8 cellular contexts compared by ENCODE assay signal in the genomic region with DNA sequence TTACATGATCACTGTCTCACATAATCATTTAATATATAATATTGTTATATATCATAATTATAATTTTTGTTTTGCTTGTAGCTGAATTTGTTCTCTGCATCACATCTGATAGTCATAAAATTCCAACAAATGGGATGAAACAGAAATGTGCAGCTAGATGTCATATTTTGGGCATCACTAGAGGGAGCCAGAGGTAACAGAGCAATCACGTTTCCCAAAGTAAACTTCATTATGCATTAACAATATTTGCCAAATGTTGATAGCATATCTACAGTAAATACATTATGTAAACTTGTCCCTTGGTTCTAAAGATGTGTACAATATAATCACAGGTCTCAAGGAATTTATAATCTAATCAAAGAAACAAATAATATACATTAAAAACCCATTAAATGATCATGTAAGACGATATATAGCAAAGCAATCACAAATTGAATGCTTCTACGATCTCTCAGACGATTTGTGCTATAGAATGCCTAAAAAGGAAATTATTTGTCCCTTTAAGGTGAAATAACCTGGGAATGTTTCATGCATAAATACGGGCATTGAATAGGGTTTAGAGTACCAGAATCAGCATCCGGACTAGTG.
DNase-seq lines count a peak whose midpoint lies in the region; ATAC-seq and TF ChIP-seq lines count a peak whose summit lies in the region.

No MANE protein-coding gene starts in this region.

- no peaks in the 10 kb centered on the region for H3K36me3 ChIP-seq in esophagus muscularis mucosa

- H3K27me3 ChIP-seq in esophagus muscularis mucosa: no peaks in the 10 kb centered on the region

- no peak for TF ChIP-seq EP300 in esophagus muscularis mucosa (IDR thresholded peaks at IDR 0.05)

- H3K9me3 ChIP-seq in esophagus muscularis mucosa: no peaks in the 10 kb centered on the region

- H3K4me1 ChIP-seq in esophagus muscularis mucosa: peaks cover 0 to 47% (median 35%) of the 10 kb centered on the region in 4 donors

- peak; percentile 70 to 80 (median 72) for TF ChIP-seq CTCF in esophagus muscularis mucosa (IDR thresholded peaks at IDR 0.05)

- H3K4me3 ChIP-seq in esophagus muscularis mucosa: no peak overlapping the region

- DNase-seq in NCI-H345 treated with DMSO at 0.1 percent for 48 hours (lab: John Stamatoyannopoulos, UW; ENCODE audit: unreplicated experiment) (peak; percentile 4), NCI-H345 (lab: John Stamatoyannopoulos, UW) (no peak), NCI-H69 (lab: John Stamatoyannopoulos, UW) (peak; percentile 27), esophagus muscularis mucosa (ENCODE audit: extremely low spot score) (no peak), smooth muscle cell of the brain vasculature (ENCODE audit: low read depth, low spot score) (peak; percentile 17)
- no peak for DNase-seq in activated CD4-positive, alpha-beta T cell treated with anti-CD3 and anti-CD28 coated beads, Interleukin-2, amount 50 U/mL, for 48 hours
- no peak for DNase-seq in stimulated activated CD4-positive, alpha-beta T cell treated with anti-CD3 and anti-CD28 coated beads, Interleukin-2, amount 100 ng/mL, for 24 hours

- 69% methylated on average over 6 of the region's 6 CpGs for WGBS in esophagus muscularis mucosa

- no peak for TF ChIP-seq POLR2A in esophagus muscularis mucosa (IDR thresholded peaks at IDR 0.05; ENCODE audit: low read depth)

- intact Hi-C loops in esophagus muscularis mucosa (cut with DNase I): no loop called here

- ATAC-seq in GM18858 (IDR thresholded peaks at IDR 0.05; ENCODE audit: unreplicated experiment): no peak

- H3K27ac ChIP-seq in esophagus muscularis mucosa (replicated peaks in 1 of 4): no peak overlapping the region

Comparison
In these comparisons a context has a peak if more than half of its experiments do, and no peak if none do; other contexts are left out.
1. DNase-seq: peak in NCI-H345 treated with DMSO at 0.1 percent for 48 hours (single experiment), NCI-H69 (single experiment) and smooth muscle cell of the brain vasculature (single experiment); none in NCI-H345 (single experiment), esophagus muscularis mucosa (single experiment), activated CD4-positive, alpha-beta T cell treated with anti-CD3 and anti-CD28 coated beads, Interleukin-2, amount 50 U/mL, for 48 hours (0 of 2) and stimulated activated CD4-positive, alpha-beta T cell treated with anti-CD3 and anti-CD28 coated beads, Interleukin-2, amount 100 ng/mL, for 24 hours (0 of 2).